ENCODE assay signal across 10 cellular contexts in genomic region chr4:101018836-101019235, GRCh38.
DNase-seq lines count a peak whose midpoint lies in the region; ATAC-seq and TF ChIP-seq lines count a peak whose summit lies in the region.
"Had no signal": no experiment of that assay in that cellular context is flagged by ENCODE, and none has a peak within 500 bp of the region (broad histone marks: within the 10 kb centered on the region; RNA-seq: fewer than 3 reads in every experiment).

No MANE protein-coding gene starts in this region.

- no peaks in the 10 kb centered on the region for H3K36me3 ChIP-seq in CD4-positive, alpha-beta memory T cell (ENCODE audit: insufficient read depth, low read length)
- no peaks in the 10 kb centered on the region for H3K36me3 ChIP-seq in psoas muscle (ENCODE audit: insufficient read depth in 1 of 2, low read depth in 1 of 2)
- H3K36me3 ChIP-seq: thoracic aorta had no signal

- peak overlapping the region in 7 of 8 donors; percentile 13 to 79 (median 61) for H3K4me3 Mint-ChIP-seq in CD4-positive, alpha-beta memory T cell
- no peak overlapping the region for H3K4me3 Mint-ChIP-seq in T-cell

- no peak overlapping the region for H3K4me3 ChIP-seq in CD4-positive, alpha-beta memory T cell (ENCODE audit: low read length in 2 of 2)
- no peak overlapping the region for H3K4me3 ChIP-seq in psoas muscle
- H3K4me3 ChIP-seq: thoracic aorta had no signal

- no peaks in the 10 kb centered on the region for H3K9me3 ChIP-seq in CD4-positive, alpha-beta memory T cell (ENCODE audit: control insufficient read depth in 1 of 2, low read length in 2 of 2)
- H3K9me3 ChIP-seq in psoas muscle = no peaks in the 10 kb centered on the region
- H3K9me3 ChIP-seq: thoracic aorta had no signal

- H3K27ac ChIP-seq in CD4-positive, alpha-beta memory T cell (ENCODE audit: low read depth, low read length) = peak overlapping the region; percentile 51
- H3K27ac ChIP-seq in psoas muscle = no peak overlapping the region
- H3K27ac ChIP-seq: thoracic aorta had no signal

- peaks cover 0 to 4% of the 10 kb centered on the region in 2 donors for H3K36me3 Mint-ChIP-seq in CD4-positive, alpha-beta memory T cell
- H3K36me3 Mint-ChIP-seq in T-cell = peaks cover 12% of the 10 kb centered on the region

- 86 to 89% (median 89%) methylated on average over 5 of the region's 5 CpGs for WGBS in psoas muscle, 3 donors

- peak overlapping the region; percentile 48 to 97 (median 82) for H3K27ac Mint-ChIP-seq in CD4-positive, alpha-beta memory T cell
- H3K27ac Mint-ChIP-seq in T-cell = peak overlapping the region; percentile 76 to 94

- peaks cover 72% of the 10 kb centered on the region for H3K4me1 ChIP-seq in CD4-positive, alpha-beta memory T cell (ENCODE audit: insufficient read depth, low read length)
- peaks cover 3% of the 10 kb centered on the region for H3K4me1 ChIP-seq in psoas muscle

- TF ChIP-seq CTCF in psoas muscle (IDR thresholded peaks at IDR 0.05) = no peak

- H3K9me3 Mint-ChIP-seq in CD4-positive, alpha-beta memory T cell = no peaks in the 10 kb centered on the region
- no peaks in the 10 kb centered on the region for H3K9me3 Mint-ChIP-seq in T-cell

- no peaks in the 10 kb centered on the region for H3K27me3 Mint-ChIP-seq in CD4-positive, alpha-beta memory T cell
- no peaks in the 10 kb centered on the region for H3K27me3 Mint-ChIP-seq in T-cell

- POLR2A ChIA-PET in CD4-positive, alpha-beta memory T cell (lab: Charles Lee; ENCODE audit: partially characterized antibody) = interaction anchor here (0.9 to 3.9 kb wide), 10 partner anchors 8 to 399 kb away, joined by 3 to 53 read pairs (median 5); partner anchors contain the start of gene PPP3CA
- POLR2A ChIA-PET in T-cell (lab: Charles Lee) = interaction anchor here in 1 of 2 donors (0.6 kb wide), 1 partner anchor 659 kb away, joined by 3 read pairs; no protein-coding TSS in a partner anchor

- peaks cover 38 to 68% (median 56%) of the 10 kb centered on the region in 4 donors for H3K4me1 Mint-ChIP-seq in CD4-positive, alpha-beta memory T cell
- peaks cover 39 to 72% (median 53%) of the 10 kb centered on the region in 3 donors for H3K4me1 Mint-ChIP-seq in T-cell

- peak in 4 of 5 donors; percentile 9 to 28 (median 20) for DNase-seq in CD4-positive, alpha-beta memory T cell
- DNase-seq in T-cell (peak in 1 of 34 experiments; percentile 14), HK-2 (ENCODE audit: unreplicated experiment) (no peak), psoas muscle (no peak)
- no peak for DNase-seq in stimulated activated CD4-positive, alpha-beta T cell treated with anti-CD3 and anti-CD28 coated beads, Interleukin-4, amount 100 ng/mL, for 1 hour
- DNase-seq: posterior cingulate gyrus had no signal

- CTCF ChIA-PET in CD4-positive, alpha-beta memory T cell (lab: Charles Lee; ENCODE audit: partially characterized antibody) = interaction anchor here (1.1 to 2.2 kb wide), 6 partner anchors 10 to 925 kb away, joined by 3 to 12 read pairs (median 6); partner anchors contain the start of gene PPP3CA
- CTCF ChIA-PET in T-cell (lab: Charles Lee) = interaction anchor here in 1 of 2 donors (0.6 to 0.7 kb wide), 2 partner anchors 17 to 27 kb away, joined by 3 to 4 read pairs; no protein-coding TSS in a partner anchor

- intact Hi-C loops in CD4-positive, alpha-beta memory T cell (cut with micrococcal nuclease) = loop anchor here (5.0 kb wide), 1 partner anchor 42 kb away; no protein-coding TSS in a partner anchor
- intact Hi-C loops in psoas muscle (cut with DNase I) = no loop called here

- ATAC-seq in GM19397 (IDR thresholded peaks at IDR 0.05; ENCODE audit: unreplicated experiment) = peak; percentile 62
- ATAC-seq in HG03103 (IDR thresholded peaks at IDR 0.05; ENCODE audit: low read depth, unreplicated experiment) = peak; percentile 60
- no peak for ATAC-seq in T-cell (replicated peaks in 1 of 4)
- ATAC-seq in psoas muscle = no peak
- no peak for ATAC-seq in SK-N-SH treated with all-trans-retinoic acid at 6 μM for 48 hours

- no peaks in the 10 kb centered on the region for H3K27me3 ChIP-seq in CD4-positive, alpha-beta memory T cell (ENCODE audit: insufficient read depth, low read length)
- H3K27me3 ChIP-seq in psoas muscle (ENCODE audit: insufficient read depth in 3 of 3, low read length in 2 of 3) = no peaks in the 10 kb centered on the region

TF ChIP-seq in SK-N-SH treated with all-trans-retinoic acid at 6 μM for 48 hours, 23 proteins besides CTCF, POLR2A, EP300 and RAD21:
- TF ChIP-seq BACH2 (CRISPR knock-in tag; IDR thresholded peaks at IDR 0.05; ENCODE audit: borderline replicate concordance) = no peak

Comparison
In these comparisons a context has a peak if more than half of its experiments do, and no peak if none do; other contexts are left out.
1. DNase-seq: peak in CD4-positive, alpha-beta memory T cell (4 of 5); none in HK-2 (single experiment), psoas muscle (0 of 2) and stimulated activated CD4-positive, alpha-beta T cell treated with anti-CD3 and anti-CD28 coated beads, Interleukin-4, amount 100 ng/mL, for 1 hour (single experiment).
2. H3K4me3 Mint-ChIP-seq: peak in CD4-positive, alpha-beta memory T cell (7 of 8); none in T-cell (0 of 3).
3. ATAC-seq: peak in GM19397 (single experiment) and HG03103 (single experiment); none in T-cell (0 of 4), psoas muscle (0 of 4) and SK-N-SH treated with all-trans-retinoic acid at 6 μM for 48 hours (single experiment).